In genomic region chr10:5684318-5684970, GRCh38 we compare ENCODE assay signal across 8 cellular contexts. TPM values are rescaled to one million over a fixed set of nuclear protein-coding genes. Genes with fewer than 3 reads are reported as not detected.
DNase-seq lines count a peak whose midpoint lies in the region; FAIRE-seq and TF ChIP-seq lines count a peak whose summit lies in the region.

Gene TASOR2, plus strand, starts transcription at chr10:5684838. Its CDS starts 35,805 bp downstream, at chr10:5720643.

- peak within 1 kb of the TSS; percentile 80 for H3K23ac ChIP-seq in neuronal stem cell (ENCODE audit: low read depth, low read length, poor library complexity)

- H3K18ac ChIP-seq in neuronal stem cell (ENCODE audit: low read length), result peak within 1 kb of the TSS; percentile 80

- H3K9ac ChIP-seq in SK-N-MC (ENCODE audit: insufficient read length) (peak within 1 kb of the TSS; percentile 78), neuronal stem cell (ENCODE audit: low read depth, low read length, poor library complexity) (peak within 1 kb of the TSS; percentile 60)

- TF ChIP-seq CTCF in HFF-Myc (IDR thresholded peaks at IDR 0.05; ENCODE audit: low read depth, low read length, missing control alignments) (no peak), NB4 (IDR thresholded peaks at IDR 0.05; ENCODE audit: low read depth, low read length) (no peak), subcutaneous adipose tissue (IDR thresholded peaks at IDR 0.05; ENCODE audit: low read depth) (no peak)

- H3K9me3 ChIP-seq in SK-N-MC (ENCODE audit: low read depth, low read length), result no peaks in the 10 kb centered on the region
- H3K9me3 ChIP-seq in neuronal stem cell (replicated peaks in 1 of 2; ENCODE audit: control insufficient read depth in 2 of 2, insufficient read depth in 1 of 2, low read depth in 1 of 2, low read length in 2 of 2), result peaks cover 0 to 4% of the 10 kb centered on the region in 2 donors

- H3K27me3 Mint-ChIP-seq in activated naive CD4-positive, alpha-beta T cell treated with anti-CD3 and anti-CD28 coated beads, Interleukin-2, amount 10 ng/mL, durations not matched to agents 7 days and 5 days, result peaks cover 1% of the 10 kb centered on the region

- H2BK12ac ChIP-seq in neuronal stem cell (ENCODE audit: low read length), result no peak within 1 kb of the TSS

- no peak within 1 kb of the TSS for H3K4ac ChIP-seq in neuronal stem cell (ENCODE audit: low read length)

- WGBS in neuronal stem cell (ENCODE audit: extremely low coverage in 2 of 2, insufficient read length in 2 of 2, insufficient replicate concordance in 1 of 2), 2 donors, result no CpG with 5 or more reads among the region's 54 CpGs

- no peak within 1 kb of the TSS for H2BK5ac ChIP-seq in neuronal stem cell (ENCODE audit: low read length)

- no peak within 1 kb of the TSS for H2AK5ac ChIP-seq in neuronal stem cell (ENCODE audit: low read depth, low read length)

- H3K27ac Mint-ChIP-seq in activated naive CD4-positive, alpha-beta T cell treated with anti-CD3 and anti-CD28 coated beads, Interleukin-2, amount 10 ng/mL, durations not matched to agents 7 days and 5 days, result peak within 1 kb of the TSS; percentile 99

- no peak within 1 kb of the TSS for H3K14ac ChIP-seq in neuronal stem cell (ENCODE audit: low read length)

- H3K27me3 ChIP-seq in neuronal stem cell (ENCODE audit: control insufficient read depth in 3 of 3, insufficient read depth in 3 of 3, low read depth in 1 of 3, low read length in 3 of 3), result peaks cover 0 to 22% (median 3%) of the 10 kb centered on the region in 3 experiments

- no peaks in the 10 kb centered on the region for H3K9me3 Mint-ChIP-seq in activated naive CD4-positive, alpha-beta T cell treated with anti-CD3 and anti-CD28 coated beads, Interleukin-2, amount 10 ng/mL, durations not matched to agents 7 days and 5 days

- H3K4me3 ChIP-seq in HFF-Myc (replicated peaks; ENCODE audit: low read depth, low read length) (peak within 1 kb of the TSS; percentile 60), NB4 (ENCODE audit: low read depth, low read length) (peak within 1 kb of the TSS; percentile 90), SK-N-MC (peak within 1 kb of the TSS; percentile 86), neuronal stem cell (ENCODE audit: low read length in 2 of 2) (peak within 1 kb of the TSS; percentile 78 to 99)

- peak; percentile 99 for DNase-seq in GM03348 (ENCODE audit: low spot score)
- DNase-seq in HFF-Myc (ENCODE audit: extremely low read depth, low read depth), result peak; percentile 93
- DNase-seq in NB4 (ENCODE audit: low read depth), result peak; percentile 95
- peak; percentile 26 for DNase-seq in SK-N-MC (ENCODE audit: low read depth, low spot score)
- peak; percentile 97 for DNase-seq in activated naive CD4-positive, alpha-beta T cell treated with anti-CD3 and anti-CD28 coated beads, Interleukin-2, amount 10 ng/mL, durations not matched to agents 7 days and 5 days
- DNase-seq in frontal cortex (ENCODE audit: low spot score in 2 of 2), result peak; percentile 91 to 92
- peak; percentile 93 for DNase-seq in neuronal stem cell (ENCODE audit: low spot score)

- no peak within 1 kb of the TSS for H2BK15ac ChIP-seq in neuronal stem cell (ENCODE audit: low read length)

- H3K36me3 ChIP-seq in SK-N-MC (ENCODE audit: insufficient read depth, low read length) (no peaks in the 10 kb centered on the region), neuronal stem cell (replicated peaks in 1 of 2; ENCODE audit: control insufficient read depth in 2 of 2, insufficient read depth in 2 of 2, low read length in 2 of 2) (peaks cover 0 to 3% of the 10 kb centered on the region in 2 donors)

- peaks cover 38% of the 10 kb centered on the region for H3K4me1 Mint-ChIP-seq in activated naive CD4-positive, alpha-beta T cell treated with anti-CD3 and anti-CD28 coated beads, Interleukin-2, amount 10 ng/mL, durations not matched to agents 7 days and 5 days

- no peak for TF ChIP-seq POLR2A in NB4 (IDR thresholded peaks at IDR 0.05; ENCODE audit: extremely low read depth, insufficient read length)

- peaks cover 4% of the 10 kb centered on the region for H3K36me3 Mint-ChIP-seq in activated naive CD4-positive, alpha-beta T cell treated with anti-CD3 and anti-CD28 coated beads, Interleukin-2, amount 10 ng/mL, durations not matched to agents 7 days and 5 days

- no peak within 1 kb of the TSS for H4K91ac ChIP-seq in neuronal stem cell (ENCODE audit: low read depth, low read length, poor library complexity)

- FAIRE-seq in frontal cortex (lab: Jason Lieb, UNC), result peak; percentile 8

- peak within 1 kb of the TSS; percentile 46 for H3K27ac ChIP-seq in SK-N-MC
- no peak within 1 kb of the TSS for H3K27ac ChIP-seq in neuronal stem cell (replicated peaks; ENCODE audit: low read length)

- no peak within 1 kb of the TSS for H4K8ac ChIP-seq in neuronal stem cell (ENCODE audit: low read depth, low read length)

- CTCF ChIA-PET in activated naive CD4-positive, alpha-beta T cell treated with anti-CD3 and anti-CD28 coated beads, Interleukin-2, amount 10 ng/mL, durations not matched to agents 7 days and 5 days (lab: Charles Lee), result interaction anchor here (0.8 to 1.4 kb wide), 4 partner anchors 9 to 189 kb away, joined by 3 to 4 read pairs (median 4); no protein-coding TSS in a partner anchor

- peak within 1 kb of the TSS; percentile 83 for H3K4me2 ChIP-seq in neuronal stem cell (ENCODE audit: insufficient read depth, low read length, poor library complexity, severe bottlenecking)

- H2AFZ ChIP-seq in neuronal stem cell (ENCODE audit: low read length), result peak within 1 kb of the TSS; percentile 87

- no peak within 1 kb of the TSS for H2BK120ac ChIP-seq in neuronal stem cell (ENCODE audit: low read depth, low read length)

- peaks cover 4% of the 10 kb centered on the region for H3K79me1 ChIP-seq in neuronal stem cell (ENCODE audit: low read depth, low read length)

- peak within 1 kb of the TSS; percentile 96 for H3K4me3 Mint-ChIP-seq in activated naive CD4-positive, alpha-beta T cell treated with anti-CD3 and anti-CD28 coated beads, Interleukin-2, amount 10 ng/mL, durations not matched to agents 7 days and 5 days

- H3K4me1 ChIP-seq in neuronal stem cell (ENCODE audit: control insufficient read depth in 2 of 2, insufficient read depth in 1 of 2, low read depth in 1 of 2, low read length in 2 of 2), result peaks cover 1 to 5% of the 10 kb centered on the region in 2 donors

RNA-seq across cellular contexts. Expression of gene TASOR2, which starts in this region (rescaled TPM):
- total RNA-seq in frontal cortex (102 TPM), subcutaneous adipose tissue (100 to 1,000 TPM in 1 of 4 donors, 10 to 100 TPM in 3; 39.4 to 101 (median 58.8) TPM)
- 12.5 TPM for polyA plus RNA-seq in neuronal stem cell (2013, experiment 1 of 2)
- 14.1 TPM for polyA plus RNA-seq in neuronal stem cell (2013, experiment 2 of 2)

Comparison
In these comparisons a context has a peak if more than half of its experiments do, and no peak if none do; other contexts are left out.
1. DNase-seq: peak in every context shown above with its lines; median percentile 99 in GM03348; 97 in activated naive CD4-positive, alpha-beta T cell treated with anti-CD3 and anti-CD28 coated beads, Interleukin-2, amount 10 ng/mL, durations not matched to agents 7 days and 5 days; 95 in NB4; 93 in HFF-Myc; 93 in neuronal stem cell; 92 in frontal cortex; 26 in SK-N-MC.